In the genomic region with DNA sequence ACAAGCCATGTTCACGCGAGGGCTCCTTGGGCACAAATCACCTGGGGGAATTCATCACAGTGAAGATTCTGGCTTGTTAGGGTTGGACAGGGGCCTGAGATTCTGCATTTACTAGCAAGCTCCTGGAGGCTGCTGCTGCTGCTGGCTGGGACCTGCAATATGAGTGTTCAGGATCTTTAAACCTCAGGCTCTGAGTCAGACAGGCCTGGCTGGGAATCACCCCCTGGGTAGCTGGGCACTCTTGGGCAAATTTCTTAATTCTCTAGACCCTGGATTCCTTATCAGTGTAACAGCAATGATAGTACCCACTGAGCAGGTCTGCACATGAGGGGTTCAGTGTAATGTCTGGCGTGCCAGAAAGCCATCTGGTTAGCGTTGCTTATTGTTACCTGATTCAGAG, we compare ENCODE assay signal across 24 cellular contexts.
"Had no signal": no experiment of that assay in that cellular context is flagged by ENCODE, and none has a peak within 500 bp of the region (broad histone marks: within the 10 kb centered on the region; RNA-seq: fewer than 3 reads in every experiment).

No MANE protein-coding gene starts in this region.

- H3K27me3 ChIP-seq: breast epithelium, right atrium auricular region had no signal

- H3K9me3 Mint-ChIP-seq: activated CD4-positive, alpha-beta T cell treated with anti-CD3 and anti-CD28 coated beads, Interleukin-2, amount 10 ng/mL, durations not matched to agents 7 days and 5 days; activated naive CD4-positive, alpha-beta T cell treated with anti-CD3 and anti-CD28 coated beads, Interleukin-2, amount 10 ng/mL, durations not matched to agents 7 days and 5 days; activated naive CD8-positive, alpha-beta T cell treated with anti-CD3 and anti-CD28 coated beads, Interleukin-2, amount 50 U/mL, for 24 hours; activated T-cell treated with anti-CD3 and anti-CD28 coated beads, Interleukin-2, amount 50 U/mL, for 4 hours; dendritic cell treated with granulocyte-macrophage colony-stimulating factor and Interleukin-4, amounts not matched to agents 40 ng/mL and 50 ng/mL, for 4 days; mesothelial cell of epicardium; nephron progenitor cell had no signal

- H3K27ac Mint-ChIP-seq: activated CD4-positive, alpha-beta T cell treated with anti-CD3 and anti-CD28 coated beads, Interleukin-2, amount 10 ng/mL, durations not matched to agents 7 days and 5 days; activated CD8-positive, alpha-beta T cell treated with anti-CD3 and anti-CD28 coated beads, Interleukin-2, amount 10 ng/mL, durations not matched to agents 7 days and 5 days; activated naive CD4-positive, alpha-beta T cell treated with anti-CD3 and anti-CD28 coated beads, Interleukin-2, amount 10 ng/mL, durations not matched to agents 7 days and 5 days; activated naive CD8-positive, alpha-beta T cell treated with anti-CD3 and anti-CD28 coated beads, Interleukin-2, amount 50 U/mL, for 24 hours; dendritic cell treated with granulocyte-macrophage colony-stimulating factor and Interleukin-4, amounts not matched to agents 40 ng/mL and 50 ng/mL, for 4 days; mesothelial cell of epicardium had no signal

- H3K4me3 ChIP-seq: breast epithelium, lung, right atrium auricular region, tibial artery had no signal

- H3K27ac ChIP-seq: breast epithelium, right atrium auricular region, tibial artery had no signal

- DNase-seq: activated CD4-positive, alpha-beta T cell treated with anti-CD3 and anti-CD28 coated beads, Interleukin-2, amount 10 ng/mL, durations not matched to agents 7 days and 5 days; activated CD4-positive, CD25-positive, alpha-beta regulatory T cell; activated CD8-positive, alpha-beta memory T cell treated with anti-CD3 and anti-CD28 coated beads, Interleukin-2, amount 50 U/mL, for 4 hours; activated CD8-positive, alpha-beta T cell treated with anti-CD3 and anti-CD28 coated beads, Interleukin-2, amount 10 ng/mL, durations not matched to agents 7 days and 5 days; activated naive CD4-positive, alpha-beta T cell treated with anti-CD3 and anti-CD28 coated beads, Interleukin-2, amount 10 ng/mL, durations not matched to agents 7 days and 5 days; activated naive CD8-positive, alpha-beta T cell treated with anti-CD3 and anti-CD28 coated beads, Interleukin-2, amount 50 U/mL, for 24 hours; activated T-cell treated with anti-CD3 and anti-CD28 coated beads, Interleukin-2, amount 50 U/mL, for 4 hours; aorta; effector memory CD4-positive, alpha-beta T cell; foreskin melanocyte; glutamatergic neuron; hippocampal formation; islet precursor cell; nephron progenitor cell; stimulated activated naive CD8-positive, alpha-beta T cell treated with anti-CD3 and anti-CD28 coated beads, Interleukin-15, Interleukin-2, amounts not matched to agents 100 U/mL and 50 U/mL, for 24 hours; substantia nigra; T-helper 1 cell; T-helper 9 cell; tibial artery had no signal

- H3K4me1 Mint-ChIP-seq: activated CD4-positive, alpha-beta T cell treated with anti-CD3 and anti-CD28 coated beads, Interleukin-2, amount 10 ng/mL, durations not matched to agents 7 days and 5 days; activated naive CD4-positive, alpha-beta T cell treated with anti-CD3 and anti-CD28 coated beads, Interleukin-2, amount 10 ng/mL, durations not matched to agents 7 days and 5 days; activated naive CD8-positive, alpha-beta T cell treated with anti-CD3 and anti-CD28 coated beads, Interleukin-2, amount 50 U/mL, for 24 hours had no signal

- H3K36me3 Mint-ChIP-seq: activated naive CD4-positive, alpha-beta T cell treated with anti-CD3 and anti-CD28 coated beads, Interleukin-2, amount 10 ng/mL, durations not matched to agents 7 days and 5 days; mesothelial cell of epicardium had no signal

- ATAC-seq: activated CD8-positive, alpha-beta T cell treated with anti-CD3 and anti-CD28 coated beads, Interleukin-2, amount 10 ng/mL, durations not matched to agents 7 days and 5 days; activated naive CD8-positive, alpha-beta T cell treated with anti-CD3 and anti-CD28 coated beads, Interleukin-2, amount 50 U/mL, for 24 hours; activated T-cell treated with anti-CD3 and anti-CD28 coated beads, Interleukin-2, amount 50 U/mL, for 4 hours; stimulated activated naive CD8-positive, alpha-beta T cell treated with anti-CD3 and anti-CD28 coated beads, Interleukin-15, Interleukin-2, amounts not matched to agents 100 U/mL and 50 U/mL, for 24 hours had no signal

- H3K4me1 ChIP-seq: breast epithelium, right atrium auricular region, tibial artery had no signal

- H3K9me3 ChIP-seq: breast epithelium, right atrium auricular region, tibial artery had no signal

- H3K4me3 Mint-ChIP-seq: activated CD4-positive, alpha-beta T cell treated with anti-CD3 and anti-CD28 coated beads, Interleukin-2, amount 10 ng/mL, durations not matched to agents 7 days and 5 days; activated CD8-positive, alpha-beta T cell treated with anti-CD3 and anti-CD28 coated beads, Interleukin-2, amount 10 ng/mL, durations not matched to agents 7 days and 5 days; activated naive CD4-positive, alpha-beta T cell treated with anti-CD3 and anti-CD28 coated beads, Interleukin-2, amount 10 ng/mL, durations not matched to agents 7 days and 5 days; activated naive CD8-positive, alpha-beta T cell treated with anti-CD3 and anti-CD28 coated beads, Interleukin-2, amount 50 U/mL, for 24 hours; activated T-cell treated with anti-CD3 and anti-CD28 coated beads, Interleukin-2, amount 50 U/mL, for 4 hours; dendritic cell treated with granulocyte-macrophage colony-stimulating factor and Interleukin-4, amounts not matched to agents 40 ng/mL and 50 ng/mL, for 4 days; mesothelial cell of epicardium; nephron progenitor cell had no signal

- H3K36me3 ChIP-seq: breast epithelium, right atrium auricular region, tibial artery had no signal
